Comparison of ENCODE assay signal across 1 cellular context in the genomic region with DNA sequence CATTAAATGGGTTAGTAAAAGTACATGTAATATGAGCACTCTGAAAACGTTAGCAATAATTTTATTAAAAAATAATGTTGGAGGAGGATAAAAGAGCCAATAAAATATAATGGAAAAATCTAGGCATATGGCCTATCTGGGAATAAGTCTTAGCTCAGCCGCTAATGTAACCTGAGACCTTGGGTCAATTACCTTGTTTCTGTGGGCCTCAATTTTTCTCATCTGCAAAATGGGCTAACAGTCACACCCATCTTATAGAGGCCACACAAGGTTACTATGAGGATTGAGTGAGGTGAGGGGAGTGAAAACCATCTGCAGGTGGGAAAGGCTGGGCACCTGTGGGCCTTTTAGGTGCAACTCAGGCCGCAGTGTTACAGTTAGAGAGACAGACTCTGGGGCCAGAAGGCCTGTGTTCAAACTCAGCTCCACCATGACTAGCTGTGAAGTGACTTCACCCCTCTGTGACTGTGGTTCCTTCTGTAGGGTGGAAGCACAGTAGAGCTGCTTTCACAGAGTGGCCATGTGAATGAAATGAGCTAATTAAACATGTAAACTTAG.
TF ChIP-seq lines count a peak whose summit lies in the region.

No MANE protein-coding gene starts in this region.

TF ChIP-seq in GM12878, 131 proteins besides CTCF, POLR2A, EP300 and RAD21 (continued from another document):
- TF ChIP-seq, protein P1, sequence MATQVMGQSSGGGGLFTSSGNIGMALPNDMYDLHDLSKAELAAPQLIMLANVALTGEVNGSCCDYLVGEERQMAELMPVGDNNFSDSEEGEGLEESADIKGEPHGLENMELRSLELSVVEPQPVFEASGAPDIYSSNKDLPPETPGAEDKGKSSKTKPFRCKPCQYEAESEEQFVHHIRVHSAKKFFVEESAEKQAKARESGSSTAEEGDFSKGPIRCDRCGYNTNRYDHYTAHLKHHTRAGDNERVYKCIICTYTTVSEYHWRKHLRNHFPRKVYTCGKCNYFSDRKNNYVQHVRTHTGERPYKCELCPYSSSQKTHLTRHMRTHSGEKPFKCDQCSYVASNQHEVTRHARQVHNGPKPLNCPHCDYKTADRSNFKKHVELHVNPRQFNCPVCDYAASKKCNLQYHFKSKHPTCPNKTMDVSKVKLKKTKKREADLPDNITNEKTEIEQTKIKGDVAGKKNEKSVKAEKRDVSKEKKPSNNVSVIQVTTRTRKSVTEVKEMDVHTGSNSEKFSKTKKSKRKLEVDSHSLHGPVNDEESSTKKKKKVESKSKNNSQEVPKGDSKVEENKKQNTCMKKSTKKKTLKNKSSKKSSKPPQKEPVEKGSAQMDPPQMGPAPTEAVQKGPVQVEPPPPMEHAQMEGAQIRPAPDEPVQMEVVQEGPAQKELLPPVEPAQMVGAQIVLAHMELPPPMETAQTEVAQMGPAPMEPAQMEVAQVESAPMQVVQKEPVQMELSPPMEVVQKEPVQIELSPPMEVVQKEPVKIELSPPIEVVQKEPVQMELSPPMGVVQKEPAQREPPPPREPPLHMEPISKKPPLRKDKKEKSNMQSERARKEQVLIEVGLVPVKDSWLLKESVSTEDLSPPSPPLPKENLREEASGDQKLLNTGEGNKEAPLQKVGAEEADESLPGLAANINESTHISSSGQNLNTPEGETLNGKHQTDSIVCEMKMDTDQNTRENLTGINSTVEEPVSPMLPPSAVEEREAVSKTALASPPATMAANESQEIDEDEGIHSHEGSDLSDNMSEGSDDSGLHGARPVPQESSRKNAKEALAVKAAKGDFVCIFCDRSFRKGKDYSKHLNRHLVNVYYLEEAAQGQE (IDR thresholded peaks at IDR 0.05; ENCODE audit: low read depth, low read length): no peak
- no peak for TF ChIP-seq TARDBP (IDR thresholded peaks at IDR 0.05; ENCODE audit: borderline replicate concordance)
- TF ChIP-seq ZNF217 (IDR thresholded peaks at IDR 0.05): no peak
- no peak for TF ChIP-seq POLR2AphosphoS5 (IDR thresholded peaks at IDR 0.05; ENCODE audit: low read length)
- no peak for TF ChIP-seq TCF12 (IDR thresholded peaks at IDR 0.05; ENCODE audit: low read depth, low read length)
- TF ChIP-seq, protein P2, sequence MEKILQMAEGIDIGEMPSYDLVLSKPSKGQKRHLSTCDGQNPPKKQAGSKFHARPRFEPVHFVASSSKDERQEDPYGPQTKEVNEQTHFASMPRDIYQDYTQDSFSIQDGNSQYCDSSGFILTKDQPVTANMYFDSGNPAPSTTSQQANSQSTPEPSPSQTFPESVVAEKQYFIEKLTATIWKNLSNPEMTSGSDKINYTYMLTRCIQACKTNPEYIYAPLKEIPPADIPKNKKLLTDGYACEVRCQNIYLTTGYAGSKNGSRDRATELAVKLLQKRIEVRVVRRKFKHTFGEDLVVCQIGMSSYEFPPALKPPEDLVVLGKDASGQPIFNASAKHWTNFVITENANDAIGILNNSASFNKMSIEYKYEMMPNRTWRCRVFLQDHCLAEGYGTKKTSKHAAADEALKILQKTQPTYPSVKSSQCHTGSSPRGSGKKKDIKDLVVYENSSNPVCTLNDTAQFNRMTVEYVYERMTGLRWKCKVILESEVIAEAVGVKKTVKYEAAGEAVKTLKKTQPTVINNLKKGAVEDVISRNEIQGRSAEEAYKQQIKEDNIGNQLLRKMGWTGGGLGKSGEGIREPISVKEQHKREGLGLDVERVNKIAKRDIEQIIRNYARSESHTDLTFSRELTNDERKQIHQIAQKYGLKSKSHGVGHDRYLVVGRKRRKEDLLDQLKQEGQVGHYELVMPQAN (conservative IDR thresholded peaks at IDR 0.05): no peak
- TF ChIP-seq MTA3 (IDR thresholded peaks at IDR 0.05; ENCODE audit: borderline replicate concordance, low read length): no peak
- no peak for TF ChIP-seq EZH2 (IDR thresholded peaks at IDR 0.05; ENCODE audit: borderline replicate concordance, control insufficient read depth, low read depth, low read length)
- TF ChIP-seq RB1 (IDR thresholded peaks at IDR 0.05; ENCODE audit: borderline replicate concordance): no peak
- TF ChIP-seq CREM (IDR thresholded peaks at IDR 0.05; ENCODE audit: low read depth): no peak
- no peak for TF ChIP-seq RELA (IDR thresholded peaks at IDR 0.05; ENCODE audit: borderline replicate concordance, partially characterized antibody)
- no peak for TF ChIP-seq IKZF1 (conservative IDR thresholded peaks at IDR 0.05)
- no peak for TF ChIP-seq RBBP5 (conservative IDR thresholded peaks at IDR 0.05)
- no peak for TF ChIP-seq CHD1 (IDR thresholded peaks at IDR 0.05; ENCODE audit: low read depth, low read length)
